13 cellular contexts compared by ENCODE assay signal in the genomic region with DNA sequence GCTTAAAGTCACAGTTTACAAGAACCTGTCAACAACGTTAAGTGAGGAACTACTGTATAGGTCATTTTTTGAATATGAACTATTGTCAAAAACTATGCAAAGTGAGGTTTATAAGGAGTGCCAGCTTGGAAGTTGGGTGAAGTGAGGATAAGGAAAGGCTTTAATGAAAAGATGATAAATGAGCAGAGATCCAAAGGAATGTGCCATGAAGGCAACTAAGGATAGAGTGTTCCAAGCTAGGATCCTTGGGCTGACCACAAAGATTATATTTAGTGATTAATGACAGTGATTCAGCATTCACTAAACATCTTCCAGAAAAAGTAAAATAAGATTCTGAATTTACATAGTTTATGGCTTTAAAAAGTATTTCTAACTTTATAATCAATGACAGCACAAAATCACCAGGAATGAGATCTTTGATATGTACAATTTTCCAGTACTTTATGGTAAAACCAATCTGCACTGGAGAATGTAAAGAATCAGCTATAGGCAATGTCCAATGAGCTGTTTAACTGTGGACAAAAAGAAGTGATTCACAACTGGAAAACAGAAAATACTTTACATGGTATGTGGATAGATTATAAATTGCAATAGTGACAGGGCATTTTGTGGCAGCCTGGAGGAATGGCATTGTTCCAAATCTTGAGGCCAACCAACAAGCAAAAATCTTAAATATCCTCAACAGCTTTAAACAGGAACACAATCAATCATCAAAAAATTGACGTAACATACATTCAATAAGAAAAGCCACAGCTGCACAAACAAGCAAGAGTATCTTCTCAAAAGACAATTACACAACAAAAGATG.
DNase-seq lines count a peak whose midpoint lies in the region; ATAC-seq, FAIRE-seq and TF ChIP-seq lines count a peak whose summit lies in the region.
"Had no signal": no experiment of that assay in that cellular context is flagged by ENCODE, and none has a peak within 500 bp of the region (broad histone marks: within the 10 kb centered on the region; RNA-seq: fewer than 3 reads in every experiment).

No MANE protein-coding gene starts in this region.

- no peak for FAIRE-seq in kidney (lab: Jason Lieb, UNC)

- intact Hi-C loops in PC-3 (cut with micrococcal nuclease) = no loop called here
- intact Hi-C loops in kidney (cut with DNase I) = no loop called here

- peak overlapping the region; percentile 72 for H3K27ac ChIP-seq in GM23248
- H3K27ac ChIP-seq in PC-3 (ENCODE audit: low read length) = peak overlapping the region; percentile 82
- H3K27ac ChIP-seq in fibroblast of lung (ENCODE audit: insufficient read depth, low read length) = no peak overlapping the region
- H3K27ac ChIP-seq in kidney (ENCODE audit: low read depth in 2 of 2, low read length in 2 of 2) = no peak overlapping the region

- POLR2A ChIA-PET in PC-3 (lab: Charles Lee; ENCODE audit: unreplicated experiment) = interaction anchor here (0.6 kb wide), 1 partner anchor 299 kb away, joined by 8 read pairs; no protein-coding TSS in a partner anchor

- BruUV-seq in PC-3 (replicated peaks; lab: Mats Ljungman, UMichigan) = no TSS peak

- peaks cover 2 to 8% of the 10 kb centered on the region in 2 donors for H3K9me3 Mint-ChIP-seq in activated T-cell treated with anti-CD3 and anti-CD28 coated beads, Interleukin-2, amount 50 U/mL, for 72 hours
- H3K9me3 Mint-ChIP-seq: T-helper 2 cell treated with Interferon-gamma antibody and Interleukin-4, amounts not matched to agents 5 μg/mL and 100 μg/mL, for 36 hours had no signal

- WGBS in GM23248 (ENCODE audit: low coverage in 1 of 2, low lambda C conversion rate in 2 of 2, missing lambda C conversion rate in 2 of 2), 2 experiments = 4 to 7% methylated on average over 2 of the region's 2 CpGs

- no peaks in the 10 kb centered on the region for H3K9me2 ChIP-seq in GM23248 (ENCODE audit: insufficient read depth)
- no peaks in the 10 kb centered on the region for H3K9me2 ChIP-seq in PC-3 (replicated peaks; ENCODE audit: low read length)

- no peak overlapping the region for H3K4me3 Mint-ChIP-seq in activated T-cell treated with anti-CD3 and anti-CD28 coated beads, Interleukin-2, amount 50 U/mL, for 72 hours
- H3K4me3 Mint-ChIP-seq: activated CD8-positive, alpha-beta memory T cell treated with anti-CD3 and anti-CD28 coated beads, Interleukin-2, amount 10 ng/mL, durations not matched to agents 7 days and 5 days; activated naive CD8-positive, alpha-beta T cell treated with anti-CD3 and anti-CD28 coated beads, Interleukin-2, amount 50 U/mL, for 24 hours; nephron; T-helper 2 cell treated with Interferon-gamma antibody and Interleukin-4, amounts not matched to agents 5 μg/mL and 100 μg/mL, for 36 hours had no signal

- peaks cover 31% of the 10 kb centered on the region for H3F3A ChIP-seq in GM23248 (ENCODE audit: insufficient read depth)
- peaks cover 20% of the 10 kb centered on the region for H3F3A ChIP-seq in PC-3 (ENCODE audit: low read length, unreplicated experiment)

- H3K4me2 ChIP-seq in GM23248 (ENCODE audit: unreplicated experiment) (peak overlapping the region; percentile 53), PC-3 (ENCODE audit: low read length) (peak overlapping the region; percentile 42), fibroblast of lung (ENCODE audit: extremely low read depth, insufficient read depth, low read length) (peak overlapping the region; percentile 64), skeletal muscle satellite cell (ENCODE audit: low read length) (peak overlapping the region; percentile 63)

- H3K4me1 ChIP-seq in GM23248 (ENCODE audit: insufficient read depth) (peaks cover 36% of the 10 kb centered on the region), PC-3 (ENCODE audit: insufficient read depth, low read length) (peaks cover 31% of the 10 kb centered on the region), fibroblast of lung (ENCODE audit: control insufficient read depth, extremely low read depth, insufficient read depth, low read length) (peaks cover 2% of the 10 kb centered on the region), skeletal muscle satellite cell (ENCODE audit: control insufficient read depth, insufficient read depth, low read length) (peaks cover 39% of the 10 kb centered on the region), kidney (ENCODE audit: control insufficient read depth in 1 of 2, insufficient read depth in 1 of 2, low read depth in 1 of 2, low read length in 2 of 2) (no peaks in the 10 kb centered on the region)

- CTCF ChIA-PET in PC-3 (lab: Charles Lee) = no interaction called here

- H3K36me3 ChIP-seq in GM23248 (ENCODE audit: low read depth) = no peaks in the 10 kb centered on the region
- H3K36me3 ChIP-seq in PC-3 (ENCODE audit: low read depth, low read length) = no peaks in the 10 kb centered on the region; the same call in 1 of the 2 replicates
- no peaks in the 10 kb centered on the region for H3K36me3 ChIP-seq in fibroblast of lung (ENCODE audit: control insufficient read depth, insufficient read depth, low read length)
- H3K36me3 ChIP-seq in skeletal muscle satellite cell (ENCODE audit: insufficient read depth, low read length) = no peaks in the 10 kb centered on the region
- no peaks in the 10 kb centered on the region for H3K36me3 ChIP-seq in kidney (ENCODE audit: control insufficient read depth in 1 of 2, insufficient read depth in 2 of 2, low read length in 2 of 2)

- H3K36me3 Mint-ChIP-seq in activated T-cell treated with anti-CD3 and anti-CD28 coated beads, Interleukin-2, amount 50 U/mL, for 72 hours (ENCODE audit: insufficient read depth in 2 of 2) = no peaks in the 10 kb centered on the region
- H3K36me3 Mint-ChIP-seq: activated CD8-positive, alpha-beta memory T cell treated with anti-CD3 and anti-CD28 coated beads, Interleukin-2, amount 10 ng/mL, durations not matched to agents 7 days and 5 days had no signal

- TF ChIP-seq CTCF in PC-3 (conservative IDR thresholded peaks at IDR 0.05; ENCODE audit: low read depth, low read length) (no peak), fibroblast of lung (conservative IDR thresholded peaks at IDR 0.05 in 1 of 2, IDR thresholded peaks at IDR 0.05 in 1 of 2; ENCODE audit: low read depth in 1 of 2, low read length in 2 of 2) (no peak), kidney (IDR thresholded peaks at IDR 0.05; ENCODE audit: borderline replicate concordance, extremely low read depth, insufficient read depth) (no peak)

- no peaks in the 10 kb centered on the region for H3K27me3 Mint-ChIP-seq in activated T-cell treated with anti-CD3 and anti-CD28 coated beads, Interleukin-2, amount 50 U/mL, for 72 hours (ENCODE audit: low read depth)
- H3K27me3 Mint-ChIP-seq: activated CD8-positive, alpha-beta memory T cell treated with anti-CD3 and anti-CD28 coated beads, Interleukin-2, amount 10 ng/mL, durations not matched to agents 7 days and 5 days; activated naive CD8-positive, alpha-beta T cell treated with anti-CD3 and anti-CD28 coated beads, Interleukin-2, amount 50 U/mL, for 24 hours had no signal

- no peaks in the 10 kb centered on the region; the same call in 1 of the 2 replicates for H3K27me3 ChIP-seq in GM23248 (replicated peaks; ENCODE audit: insufficient read depth)
- no peaks in the 10 kb centered on the region for H3K27me3 ChIP-seq in PC-3 (ENCODE audit: low read length)
- no peaks in the 10 kb centered on the region for H3K27me3 ChIP-seq in fibroblast of lung (ENCODE audit: control insufficient read depth, insufficient read depth, low read length)
- H3K27me3 ChIP-seq in skeletal muscle satellite cell (ENCODE audit: control insufficient read depth, insufficient read depth, low read length) = no peaks in the 10 kb centered on the region

- H3K4me1 Mint-ChIP-seq in activated T-cell treated with anti-CD3 and anti-CD28 coated beads, Interleukin-2, amount 50 U/mL, for 72 hours (ENCODE audit: low read depth) = no peaks in the 10 kb centered on the region
- H3K4me1 Mint-ChIP-seq: activated CD8-positive, alpha-beta memory T cell treated with anti-CD3 and anti-CD28 coated beads, Interleukin-2, amount 10 ng/mL, durations not matched to agents 7 days and 5 days; activated naive CD8-positive, alpha-beta T cell treated with anti-CD3 and anti-CD28 coated beads, Interleukin-2, amount 50 U/mL, for 24 hours; nephron had no signal

- H4K20me1 ChIP-seq in GM23248 (ENCODE audit: insufficient read depth) = no peaks in the 10 kb centered on the region
- H4K20me1 ChIP-seq in PC-3 (ENCODE audit: low read length) = no peaks in the 10 kb centered on the region
- H4K20me1 ChIP-seq in fibroblast of lung (ENCODE audit: control insufficient read depth, extremely low read depth, insufficient read depth, low read length) = no peaks in the 10 kb centered on the region

- H3K9me3 ChIP-seq in GM23248 (ENCODE audit: low read depth) = no peaks in the 10 kb centered on the region
- 0 out of 2 replicates have a peak, but pooled peaks cover 6% of the 10 kb centered on the region for H3K9me3 ChIP-seq in PC-3 (ENCODE audit: low read length)
- H3K9me3 ChIP-seq in fibroblast of lung (ENCODE audit: control insufficient read depth, insufficient read depth, low read depth, low read length) = no peaks in the 10 kb centered on the region
- no peaks in the 10 kb centered on the region for H3K9me3 ChIP-seq in skeletal muscle satellite cell (replicated peaks; ENCODE audit: low read length)
- H3K9me3 ChIP-seq in kidney (ENCODE audit: control insufficient read depth in 1 of 2, low read length in 2 of 2) = peaks cover 0 to 6% of the 10 kb centered on the region in 2 donors

- ATAC-seq in PC-3 (peak; percentile 88), HG03280 (IDR thresholded peaks at IDR 0.05; ENCODE audit: unreplicated experiment) (no peak)
- ATAC-seq in activated T-cell treated with anti-CD3 and anti-CD28 coated beads, Interleukin-2, amount 50 U/mL, for 72 hours (replicated peaks in 1 of 2) = no peak
- ATAC-seq: activated CD8-positive, alpha-beta memory T cell treated with anti-CD3 and anti-CD28 coated beads, Interleukin-2, amount 10 ng/mL, durations not matched to agents 7 days and 5 days; activated naive CD8-positive, alpha-beta T cell treated with anti-CD3 and anti-CD28 coated beads, Interleukin-2, amount 50 U/mL, for 24 hours had no signal

- H3K79me2 ChIP-seq in GM23248 (ENCODE audit: insufficient read depth) (no peaks in the 10 kb centered on the region), PC-3 (ENCODE audit: low read length) (no peaks in the 10 kb centered on the region), fibroblast of lung (ENCODE audit: control insufficient read depth, insufficient read depth, low read length) (no peaks in the 10 kb centered on the region)

- peak overlapping the region; percentile 18; the same call in 1 of the 2 replicates for H3K9ac ChIP-seq in GM23248
- H3K9ac ChIP-seq in PC-3 (ENCODE audit: low read length) = no peak overlapping the region
- no peak overlapping the region for H3K9ac ChIP-seq in fibroblast of lung (ENCODE audit: insufficient read depth, low read length)
- peak overlapping the region; percentile 66 for H3K9ac ChIP-seq in skeletal muscle satellite cell (ENCODE audit: low read depth, low read length)
- H3K9ac ChIP-seq in kidney (ENCODE audit: low read length in 2 of 2) = no peak overlapping the region

- no peak overlapping the region for H2AFZ ChIP-seq in GM23248
- H2AFZ ChIP-seq in PC-3 (ENCODE audit: low read length) = 0 out of 2 replicates have a peak overlapping the region, but pooled peaks have one; percentile 3
- no peak overlapping the region for H2AFZ ChIP-seq in fibroblast of lung (ENCODE audit: low read length)

- DNase-seq in GM23248 (peak; percentile 85), PC-3 (peak; percentile 98), fibroblast of lung (ENCODE audit: low read depth in 2 of 2) (peak; percentile 87 to 96), kidney (no peak)
- no peak for DNase-seq in activated T-cell treated with anti-CD3 and anti-CD28 coated beads, Interleukin-2, amount 50 U/mL, for 72 hours
- DNase-seq: activated CD8-positive, alpha-beta memory T cell treated with anti-CD3 and anti-CD28 coated beads, Interleukin-2, amount 10 ng/mL, durations not matched to agents 7 days and 5 days; activated naive CD8-positive, alpha-beta T cell treated with anti-CD3 and anti-CD28 coated beads, Interleukin-2, amount 50 U/mL, for 24 hours; DND-41; stimulated activated CD4-positive, alpha-beta T cell treated with anti-CD3 and anti-CD28 coated beads, Interleukin-12 subunit alpha, Interleukin-12 subunit beta, amount 100 ng/mL, for 4 hours had no signal

- H3K4me3 ChIP-seq in GM23248 = no peak overlapping the region
- no peak overlapping the region for H3K4me3 ChIP-seq in PC-3 (ENCODE audit: low read length)
- no peak overlapping the region for H3K4me3 ChIP-seq in fibroblast of lung (replicated peaks in 1 of 4; ENCODE audit: control extremely low read depth in 1 of 4, insufficient read depth in 1 of 4, low read depth in 3 of 4, low read length in 4 of 4)
- peak overlapping the region; percentile 27 for H3K4me3 ChIP-seq in skeletal muscle satellite cell (ENCODE audit: low read length)
- no peak overlapping the region for H3K4me3 ChIP-seq in kidney (ENCODE audit: low read length in 2 of 2)

- in situ Hi-C loops in GM23248 (cut with MboI) = no loop called here

- no peak overlapping the region for H3K27ac Mint-ChIP-seq in activated T-cell treated with anti-CD3 and anti-CD28 coated beads, Interleukin-2, amount 50 U/mL, for 72 hours
- H3K27ac Mint-ChIP-seq: activated CD8-positive, alpha-beta memory T cell treated with anti-CD3 and anti-CD28 coated beads, Interleukin-2, amount 10 ng/mL, durations not matched to agents 7 days and 5 days; activated naive CD8-positive, alpha-beta T cell treated with anti-CD3 and anti-CD28 coated beads, Interleukin-2, amount 50 U/mL, for 24 hours; nephron; T-helper 2 cell treated with Interferon-gamma antibody and Interleukin-4, amounts not matched to agents 5 μg/mL and 100 μg/mL, for 36 hours had no signal

Comparison
In these comparisons a context has a peak if more than half of its experiments do, and no peak if none do; other contexts are left out.
1. DNase-seq: peak in GM23248 (single experiment), PC-3 (single experiment) and fibroblast of lung (2 of 2); none in activated T-cell treated with anti-CD3 and anti-CD28 coated beads, Interleukin-2, amount 50 U/mL, for 72 hours (0 of 2) and kidney (single experiment).
2. H3K27ac ChIP-seq: peak in GM23248 (single experiment) and PC-3 (single experiment); none in fibroblast of lung (single experiment) and kidney (0 of 2).
3. H3K9ac ChIP-seq: peak in GM23248 (single experiment) and skeletal muscle satellite cell (single experiment); none in PC-3 (single experiment), fibroblast of lung (single experiment) and kidney (0 of 2).
4. Peak in every context shown above with its lines, with median percentiles within 50 percentile points of each other: H3K4me2 ChIP-seq.